In genomic region chr20:51747182-51747911, GRCh38 we compare ENCODE assay signal across 23 cellular contexts. TPM values are rescaled to one million over a fixed set of nuclear protein-coding genes. Genes with fewer than 3 reads are reported as not detected.
A peak's percentile ranks its signal among the peaks of the same experiment; 100 is the strongest.
DNase-seq lines count a peak whose midpoint lies in the region; ATAC-seq and TF ChIP-seq lines count a peak whose summit lies in the region.
"Had no signal": no experiment of that assay in that cellular context is flagged by ENCODE, and none has a peak within 500 bp of the region (broad histone marks: within the 10 kb centered on the region; RNA-seq: fewer than 3 reads in every experiment).

No MANE protein-coding gene starts in this region.

- RAD21 ChIA-PET in HCT116 (lab: Charles Lee; ENCODE audit: low non-redundant PET in 1 of 2, low total read pairs in 2 of 2, uncharacterized antibody in 2 of 2, unreplicated experiment in 2 of 2): no interaction called here

- peaks cover 11% of the 10 kb centered on the region for H3K79me2 ChIP-seq in HCT116 (ENCODE audit: insufficient read depth, low read length)

- H3K4me3 ChIP-seq in HCT116 (replicated peaks in 1 of 2; ENCODE audit: low read depth in 1 of 2, low read length in 2 of 2): no peak overlapping the region
- H3K4me3 ChIP-seq in endodermal cell (ENCODE audit: low read length): no peak overlapping the region
- no peak overlapping the region for H3K4me3 ChIP-seq in transverse colon
- H3K4me3 ChIP-seq: adrenal gland, heart right ventricle, lower lobe of right lung, tibial nerve had no signal

- CTCF ChIA-PET in HCT116 (lab: Charles Lee): no interaction called here

- H3K4me1 ChIP-seq in HCT116 (ENCODE audit: control insufficient read depth in 1 of 2, insufficient read depth in 2 of 2, low read length in 2 of 2): peaks cover 59 to 85% of the 10 kb centered on the region in 2 experiments
- H3K4me1 ChIP-seq in endodermal cell (ENCODE audit: control insufficient read depth, insufficient read depth, low read length): no peaks in the 10 kb centered on the region
- H3K4me1 ChIP-seq in transverse colon: peaks cover 23 to 71% (median 37%) of the 10 kb centered on the region in 4 donors

- 87 to 95% methylated on average over 6 to 7 of the region's 7 CpGs for WGBS in endodermal cell (ENCODE audit: insufficient coverage in 1 of 2, insufficient read length in 1 of 2), 2 experiments
- WGBS in transverse colon (ENCODE audit: low coverage in 1 of 2), 2 donors: 70 to 74% methylated on average over 7 of the region's 7 CpGs

- in situ Hi-C loops in transverse colon (cut with MboI; ENCODE audit: low pct_ligation_motif_present in 1 of 4, low pct_unique_long_range_greater_than_20kb in 1 of 4, low sequenced_read_pairs in 3 of 4): no loop called here

- intact Hi-C loops in HCT116 (cut with micrococcal nuclease): no loop called here
- intact Hi-C loops in transverse colon (cut with DNase I; ENCODE audit: low total_unique reads): no loop called here

- H3K4me1 Mint-ChIP-seq in endodermal cell: peaks cover 14% of the 10 kb centered on the region
- H3K4me1 Mint-ChIP-seq: T-helper 17 cell had no signal

- TF ChIP-seq CTCF in HCT116 (IDR thresholded peaks at IDR 0.05 in 2 of 3, conservative IDR thresholded peaks at IDR 0.05 in 1 of 3; ENCODE audit: borderline replicate concordance in 1 of 3, insufficient read depth in 1 of 3, low read depth in 2 of 3, low read length in 2 of 3) (no peak), endodermal cell (conservative IDR thresholded peaks at IDR 0.05) (no peak), transverse colon (IDR thresholded peaks at IDR 0.05) (no peak)

- TF ChIP-seq EP300 in transverse colon (IDR thresholded peaks at IDR 0.05; ENCODE audit: low read depth): no peak

- no peak overlapping the region for H3K4me3 Mint-ChIP-seq in endodermal cell
- H3K4me3 Mint-ChIP-seq: activated naive CD4-positive, alpha-beta T cell treated with anti-CD3 and anti-CD28 coated beads for 36 hours; CD14-positive monocyte; natural killer cell treated with Interleukin-12 subunit alpha and Interleukin-12 subunit beta and Interleukin-15 and Interleukin-18, amount 100 ng/mL, for 72 hours; T-helper 17 cell had no signal

- DNase-seq in HCT116 (ENCODE audit: low read depth, low spot score): no peak
- peak; percentile 47 for DNase-seq in SW480 (ENCODE audit: low spot score)
- DNase-seq in endodermal cell: no peak
- DNase-seq in transverse colon: peak; percentile 24
- no peak for DNase-seq in hepatic stellate cell (ENCODE audit: low spot score)
- DNase-seq in activated T-cell treated with anti-CD3 and anti-CD28 coated beads for 4 hours: no peak
- DNase-seq: activated CD4-positive, alpha-beta T cell treated with anti-CD3 and anti-CD28 coated beads, Interleukin-2, amount 50 U/mL, for 48 hours; activated CD4-positive, CD25-positive, alpha-beta regulatory T cell treated with anti-CD3 and anti-CD28 coated beads, Interleukin-2, amount 50 U/mL, for 72 hours; activated naive CD4-positive, alpha-beta T cell treated with anti-CD3 and anti-CD28 coated beads for 36 hours; adrenal gland; heart right ventricle; kidney glomerular epithelial cell; lower lobe of right lung; NCI-H1436; NCI-H2081; NCI-H446; stimulated activated CD4-positive, alpha-beta T cell treated with anti-CD3 and anti-CD28 coated beads, Interleukin-4, amount 100 ng/mL, for 24 hours; T-helper 17 cell had no signal

- H3K9ac ChIP-seq in HCT116 (ENCODE audit: low read length) (no peak overlapping the region), endodermal cell (ENCODE audit: extremely low read depth, low read length, poor library complexity, severe bottlenecking) (no peak overlapping the region)
- H3K9ac ChIP-seq: KMS-11 had no signal

- POLR2A ChIA-PET in HCT116 (lab: Charles Lee): interaction anchor here (1.1 to 1.7 kb wide), 2 partner anchors 9 to 30 kb away, joined by 3 read pairs; no protein-coding TSS in a partner anchor

- ATAC-seq in HCT116 (no peak), GM19023 (IDR thresholded peaks at IDR 0.05; ENCODE audit: unreplicated experiment) (no peak)
- ATAC-seq: heart right ventricle, lower lobe of right lung, T-helper 17 cell had no signal

- no TSS peak for BruUV-seq in HCT116 (replicated peaks; lab: Mats Ljungman, UMichigan)

- H3K9me3 ChIP-seq in HCT116 (ENCODE audit: control insufficient read depth in 1 of 2, insufficient read depth in 1 of 2, low read depth in 1 of 2, low read length in 2 of 2): no peaks in the 10 kb centered on the region
- H3K9me3 ChIP-seq in endodermal cell (ENCODE audit: control insufficient read depth, low read length): peaks cover 3% of the 10 kb centered on the region
- no peaks in the 10 kb centered on the region for H3K9me3 ChIP-seq in transverse colon
- H3K9me3 ChIP-seq: adrenal gland, lower lobe of right lung, tibial nerve had no signal

- H3K27me3 ChIP-seq in HCT116 (ENCODE audit: insufficient read depth, low read length) (no peaks in the 10 kb centered on the region), endodermal cell (ENCODE audit: control insufficient read depth, insufficient read depth, low read length, poor library complexity, severe bottlenecking) (no peaks in the 10 kb centered on the region), transverse colon (no peaks in the 10 kb centered on the region)
- H3K27me3 ChIP-seq: adrenal gland, heart right ventricle, tibial nerve had no signal

- peak overlapping the region; percentile 15 for H3K27ac Mint-ChIP-seq in endodermal cell
- H3K27ac Mint-ChIP-seq: activated naive CD4-positive, alpha-beta T cell treated with anti-CD3 and anti-CD28 coated beads for 36 hours; natural killer cell treated with Interleukin-12 subunit alpha and Interleukin-12 subunit beta and Interleukin-15 and Interleukin-18, amount 100 ng/mL, for 72 hours; T-helper 17 cell had no signal

- H3K9me2 ChIP-seq in HCT116 (ENCODE audit: insufficient read depth): no peaks in the 10 kb centered on the region

- no peaks in the 10 kb centered on the region for H3K27me3 Mint-ChIP-seq in endodermal cell (ENCODE audit: insufficient read depth)
- H3K27me3 Mint-ChIP-seq: natural killer cell treated with Interleukin-12 subunit alpha and Interleukin-12 subunit beta and Interleukin-15 and Interleukin-18, amount 100 ng/mL, for 72 hours had no signal

- H3K9me3 Mint-ChIP-seq in endodermal cell: peaks cover 4% of the 10 kb centered on the region
- H3K9me3 Mint-ChIP-seq: activated naive CD4-positive, alpha-beta T cell treated with anti-CD3 and anti-CD28 coated beads for 36 hours had no signal

- H3K27ac ChIP-seq in HCT116 (ENCODE audit: low read depth, low read length) (no peak overlapping the region), endodermal cell (ENCODE audit: low read depth, low read length) (no peak overlapping the region), transverse colon (peak overlapping the region in 3 of 4 donors; percentile 43 to 57 (median 48))
- H3K27ac ChIP-seq: adrenal gland, heart right ventricle, KMS-11, lower lobe of right lung, tibial nerve had no signal

- no peaks in the 10 kb centered on the region for H4K20me1 ChIP-seq in HCT116 (ENCODE audit: insufficient read depth)

- H3K36me3 ChIP-seq in HCT116 (ENCODE audit: control insufficient read depth in 1 of 2, insufficient read depth in 2 of 2, low read length in 2 of 2) (no peaks in the 10 kb centered on the region), endodermal cell (ENCODE audit: control insufficient read depth, insufficient read depth, low read length) (peaks cover 15% of the 10 kb centered on the region), transverse colon (no peaks in the 10 kb centered on the region)
- H3K36me3 ChIP-seq: adrenal gland, heart right ventricle, lower lobe of right lung, tibial nerve had no signal

- no peak for TF ChIP-seq POLR2A in HCT116 (IDR thresholded peaks at IDR 0.05; ENCODE audit: borderline replicate concordance, extremely low read depth, insufficient read depth, insufficient read length)
- no peak for TF ChIP-seq POLR2A in transverse colon (IDR thresholded peaks at IDR 0.05)

- peaks cover 36% of the 10 kb centered on the region for H3K36me3 Mint-ChIP-seq in endodermal cell (ENCODE audit: low read depth)
- H3K36me3 Mint-ChIP-seq: CD14-positive monocyte; natural killer cell treated with Interleukin-12 subunit alpha and Interleukin-12 subunit beta and Interleukin-15 and Interleukin-18, amount 100 ng/mL, for 72 hours had no signal

- H3K4me2 ChIP-seq in HCT116 (ENCODE audit: low read length): 0 out of 2 replicates have a peak overlapping the region, but pooled peaks have one; percentile 11
- H3K4me2 ChIP-seq: KMS-11 had no signal

- H2AFZ ChIP-seq in HCT116 (ENCODE audit: low read depth, low read length, poor library complexity, severe bottlenecking): no peak overlapping the region

- TF ChIP-seq RAD21 in HCT116 (IDR thresholded peaks at IDR 0.05; ENCODE audit: low read depth): no peak

TF ChIP-seq in HCT116, 20 proteins besides CTCF, POLR2A, EP300 and RAD21:
- no peak for TF ChIP-seq TCF7L2 (IDR thresholded peaks at IDR 0.05; ENCODE audit: borderline replicate concordance, extremely low read depth, insufficient read depth, insufficient read length)
- no peak for TF ChIP-seq EZH2 (IDR thresholded peaks at IDR 0.05)
- TF ChIP-seq ELF1 (IDR thresholded peaks at IDR 0.05; ENCODE audit: borderline replicate concordance, low read depth): no peak
- TF ChIP-seq CBX3 (IDR thresholded peaks at IDR 0.05; ENCODE audit: low read depth): no peak

RNA-seq across cellular contexts. Expression of gene ATP9A, which starts 20.8 kb away (rescaled TPM):
- total RNA-seq in HCT116 (2021; ENCODE audit: unreplicated experiment): 16.8 TPM
- polyA plus RNA-seq in HCT116 (2012): 13.6 and 15.4 TPM in 2 replicates
- 10 to 100 TPM; 26.7 to 27.9 TPM for total RNA-seq in endodermal cell
- 18.3 TPM for polyA plus RNA-seq in endodermal cell (2013, experiment 1 of 2)
- polyA plus RNA-seq in endodermal cell (2013, experiment 2 of 2): 17.1 TPM
- 10 to 100 TPM; 66.3 to 93.0 (median 78.9) TPM for total RNA-seq in transverse colon
- polyA plus RNA-seq: CD14-positive monocyte had no signal

RNA-seq across cellular contexts. Expression of gene SALL4, which starts 55.0 kb away (rescaled TPM):
- 1.9 TPM for total RNA-seq in HCT116 (2021; ENCODE audit: unreplicated experiment)
- polyA plus RNA-seq in HCT116 (2012): 0.98 and 1.3 TPM in 2 replicates
- total RNA-seq in endodermal cell: 100 to 1,000 TPM; 333 to 397 TPM
- 49.1 TPM for polyA plus RNA-seq in endodermal cell (2013, experiment 1 of 2)
- 49.8 TPM for polyA plus RNA-seq in endodermal cell (2013, experiment 2 of 2)
- under 1 TPM in 1 of 4 donors, not detected in 3; 0.14 TPM for total RNA-seq in transverse colon
- total RNA-seq: activated naive CD4-positive, alpha-beta T cell treated with anti-CD3 and anti-CD28 coated beads for 36 hours had no signal
- polyA plus RNA-seq: CD14-positive monocyte had no signal

Comparison
In these comparisons a context has a peak if more than half of its experiments do, and no peak if none do; other contexts are left out.
1. DNase-seq: peak in SW480 (single experiment) and transverse colon (single experiment); none in HCT116 (single experiment), endodermal cell (single experiment), hepatic stellate cell (single experiment) and activated T-cell treated with anti-CD3 and anti-CD28 coated beads for 4 hours (single experiment).
2. H3K27ac ChIP-seq: peak in transverse colon (3 of 4); none in HCT116 (single experiment) and endodermal cell (single experiment).
3. RNA of gene SALL4, which starts 55.0 kb away (total RNA-seq): 333 to 397 TPM in endodermal cell; 1.9 TPM in HCT116 (single experiment) and 0.14 TPM in transverse colon; every median in the first group is over 100 times any median in the second.